ENCODE assay signal across 30 cellular contexts in the genomic region with DNA sequence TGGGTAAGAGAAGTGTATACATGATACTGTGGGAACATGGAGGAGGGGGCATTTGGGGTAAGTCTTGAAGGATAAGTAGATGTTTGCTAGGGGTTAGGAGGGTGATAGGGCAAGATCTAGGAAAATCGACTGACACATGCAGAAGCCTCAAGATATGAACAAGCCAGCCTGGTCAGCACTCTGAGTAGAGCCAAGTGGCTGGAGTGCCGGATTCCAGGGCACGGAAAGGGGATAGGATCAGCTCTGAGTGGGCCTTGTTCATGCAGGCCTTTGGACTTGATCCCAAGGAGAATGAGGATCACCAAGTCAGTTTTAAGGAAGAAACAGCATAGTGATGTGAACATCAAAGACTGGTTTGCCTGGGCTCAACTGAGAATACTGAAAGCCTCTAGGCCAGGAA.
"Had no signal": no experiment of that assay in that cellular context is flagged by ENCODE, and none has a peak within 500 bp of the region (broad histone marks: within the 10 kb centered on the region; RNA-seq: fewer than 3 reads in every experiment).

No MANE protein-coding gene starts in this region.

- H3K9me3 ChIP-seq: lower lobe of right lung, neutrophil, prostate gland, stomach, testis, thyroid gland, transverse colon, upper lobe of left lung had no signal

- H3K27me3 ChIP-seq: heart left ventricle, neural progenitor cell, neutrophil, stomach, testis, thyroid gland, transverse colon, upper lobe of left lung had no signal

- H3K36me3 ChIP-seq: heart left ventricle, lower lobe of right lung, neural progenitor cell, neutrophil, prostate gland, transverse colon, upper lobe of left lung had no signal

- H3K4me1 ChIP-seq: heart left ventricle, lower lobe of right lung, neural progenitor cell, parathyroid adenoma, testis, thyroid gland, transverse colon, upper lobe of left lung had no signal

- H3K4me3 ChIP-seq: heart left ventricle, lower lobe of right lung, neural progenitor cell, prostate gland, skin epidermis, stomach, testis, thyroid gland, transverse colon, upper lobe of left lung had no signal

- H3K27ac ChIP-seq: heart left ventricle, lower lobe of right lung, neural progenitor cell, neutrophil, parathyroid adenoma, prostate gland, skin epidermis, stomach, testis, thyroid gland, transverse colon, upper lobe of left lung had no signal

- DNase-seq: heart left ventricle; hypothalamus; immature natural killer cell; kidney; lower lobe of right lung; mammary epithelial cell; mesenchymal stem cell; naive B cell; natural killer cell; nephron progenitor cell; occipital lobe; retina; right cardiac atrium; stimulated activated CD4-positive, alpha-beta T cell treated with anti-CD3 and anti-CD28 coated beads, Interleukin-12 subunit alpha, Interleukin-12 subunit beta, amount 100 ng/mL, for 4 hours; stimulated activated CD4-positive, alpha-beta T cell treated with anti-CD3 and anti-CD28 coated beads, Interleukin-15, amount 100 ng/mL, for 24 hours; stimulated activated CD4-positive, alpha-beta T cell treated with anti-CD3 and anti-CD28 coated beads, Interleukin-2, amount 100 ng/mL, for 24 hours; stimulated activated CD4-positive, alpha-beta T cell treated with anti-CD3 and anti-CD28 coated beads, Interleukin-4, amount 100 ng/mL, for 1 hour; stimulated activated naive B cell treated with anti-CD40 and anti-IgM and Interleukin-4, amounts not matched to agents 10 μg/mL and 1 μg/mL and 100 μg/mL, for 72 hours; stimulated activated naive CD8-positive, alpha-beta T cell treated with anti-CD3 and anti-CD28 coated beads, Interleukin-15, Interleukin-2, amounts not matched to agents 100 U/mL and 50 U/mL, for 24 hours; stomach; testis; thyroid gland; transverse colon; upper lobe of left lung had no signal

- ATAC-seq: heart left ventricle; natural killer cell; right cardiac atrium; sciatic nerve; stimulated activated naive B cell treated with anti-CD40 and anti-IgM and Interleukin-4, amounts not matched to agents 10 μg/mL and 1 μg/mL and 100 μg/mL, for 72 hours; stimulated activated naive CD8-positive, alpha-beta T cell treated with anti-CD3 and anti-CD28 coated beads, Interleukin-15, Interleukin-2, amounts not matched to agents 100 U/mL and 50 U/mL, for 24 hours had no signal
